Comparison of ENCODE assay signal across 22 cellular contexts in the genomic region with DNA sequence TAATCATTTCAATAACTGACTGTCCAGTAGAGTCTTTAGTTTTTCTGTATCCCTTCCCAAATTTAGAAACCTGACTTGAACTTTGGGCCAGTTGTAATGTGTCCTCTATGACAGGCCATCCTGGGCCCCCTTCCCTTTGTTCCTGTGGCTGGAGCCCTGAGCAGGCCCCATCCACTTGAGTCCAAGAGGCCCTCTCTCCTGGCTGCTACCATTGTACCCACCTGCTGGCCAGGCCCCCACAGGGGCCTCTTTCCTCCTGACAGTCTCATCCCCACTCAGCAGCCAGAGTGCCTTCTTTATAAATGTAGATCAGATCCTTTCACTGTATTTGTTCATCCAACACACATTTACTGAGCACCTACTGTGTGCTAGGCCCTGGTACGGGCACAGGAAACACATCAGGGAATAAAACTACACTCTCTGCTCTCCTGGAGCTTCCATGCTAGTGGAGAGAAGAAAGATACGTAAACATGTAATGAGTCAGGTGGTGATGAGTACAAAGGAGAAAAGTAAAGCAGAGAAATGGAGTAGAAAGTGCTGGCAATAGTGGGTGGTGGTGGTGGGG. TPM values are rescaled to one million over a fixed set of nuclear protein-coding genes. Genes with fewer than 3 reads are reported as not detected.
DNase-seq lines count a peak whose midpoint lies in the region; ATAC-seq, FAIRE-seq and TF ChIP-seq lines count a peak whose summit lies in the region.
"Had no signal": no experiment of that assay in that cellular context is flagged by ENCODE, and none has a peak within 500 bp of the region (broad histone marks: within the 10 kb centered on the region; RNA-seq: fewer than 3 reads in every experiment).

No MANE protein-coding gene starts in this region.

- H3K9me3 Mint-ChIP-seq in IgD-negative memory B cell: no peaks in the 10 kb centered on the region
- no peaks in the 10 kb centered on the region for H3K9me3 Mint-ChIP-seq in stimulated activated memory B cell treated with anti-CD40 and anti-IgM and Interleukin-4, amounts not matched to agents 10 μg/mL and 1 μg/mL and 100 μg/mL, for 72 hours
- H3K9me3 Mint-ChIP-seq: CD8-positive, alpha-beta T cell had no signal

- no peak for FAIRE-seq in RCC 7860 (lab: Jason Lieb, UNC)
- FAIRE-seq: astrocyte had no signal

- peaks cover 15% of the 10 kb centered on the region for H3K79me2 ChIP-seq in hepatocyte

- WGBS in hepatocyte (ENCODE audit: low lambda C conversion rate, missing lambda C conversion rate): 84% methylated on average over 2 of the region's 2 CpGs

- H3K4me1 ChIP-seq in cardiac muscle cell (ENCODE audit: low read depth): peaks cover 19% of the 10 kb centered on the region
- peaks cover 30% of the 10 kb centered on the region for H3K4me1 ChIP-seq in left ventricle myocardium inferior
- H3K4me1 ChIP-seq in hepatocyte (ENCODE audit: insufficient read depth): peaks cover 11% of the 10 kb centered on the region
- H3K4me1 ChIP-seq: prostate gland had no signal

- ATAC-seq in stimulated activated memory B cell treated with anti-CD40 and anti-IgM and Interleukin-4, amounts not matched to agents 10 μg/mL and 1 μg/mL and 100 μg/mL, for 72 hours: no peak
- ATAC-seq in GM18909 (IDR thresholded peaks at IDR 0.05; ENCODE audit: poor library complexity, unreplicated experiment): no peak
- ATAC-seq: CD8-positive, alpha-beta T cell; esophagus mucosa; gastrocnemius medialis had no signal

- no peaks in the 10 kb centered on the region for H3K36me3 ChIP-seq in cardiac muscle cell
- no peaks in the 10 kb centered on the region for H3K36me3 ChIP-seq in left ventricle myocardium inferior
- no peaks in the 10 kb centered on the region for H3K36me3 ChIP-seq in hepatocyte (replicated peaks; ENCODE audit: insufficient read depth, low read depth)
- H3K36me3 ChIP-seq: gastrocnemius medialis, prostate gland, thoracic aorta had no signal

- H3K36me3 Mint-ChIP-seq in IgD-negative memory B cell: no peaks in the 10 kb centered on the region
- no peaks in the 10 kb centered on the region for H3K36me3 Mint-ChIP-seq in stimulated activated memory B cell treated with anti-CD40 and anti-IgM and Interleukin-4, amounts not matched to agents 10 μg/mL and 1 μg/mL and 100 μg/mL, for 72 hours
- H3K36me3 Mint-ChIP-seq: CD8-positive, alpha-beta T cell had no signal

- H3K9me3 ChIP-seq in cardiac muscle cell (ENCODE audit: low read depth): no peaks in the 10 kb centered on the region
- no peaks in the 10 kb centered on the region for H3K9me3 ChIP-seq in left ventricle myocardium inferior (replicated peaks)
- H3K9me3 ChIP-seq in hepatocyte (ENCODE audit: low read depth): no peaks in the 10 kb centered on the region
- H3K9me3 ChIP-seq: gastrocnemius medialis, prostate gland, thoracic aorta had no signal

- peak overlapping the region in 3 of 4 donors; percentile 0 to 84 (median 55) for H3K4me3 Mint-ChIP-seq in IgD-negative memory B cell
- H3K4me3 Mint-ChIP-seq in stimulated activated memory B cell treated with anti-CD40 and anti-IgM and Interleukin-4, amounts not matched to agents 10 μg/mL and 1 μg/mL and 100 μg/mL, for 72 hours: no peak overlapping the region

- DNase-seq in cardiac muscle cell (ENCODE audit: low read depth in 1 of 2, low spot score in 1 of 2): peak in 1 of 2 donors; percentile 55
- DNase-seq in left ventricle myocardium inferior: no peak
- no peak for DNase-seq in hepatocyte (ENCODE audit: low spot score)
- no peak for DNase-seq in NCI-H1694 (lab: John Stamatoyannopoulos, UW)
- no peak for DNase-seq in RCC 7860 (ENCODE audit: low spot score)
- DNase-seq: activated CD4-positive, alpha-beta T cell treated with anti-CD3 and anti-CD28 coated beads for 4 hours; activated CD8-positive, alpha-beta memory T cell treated with anti-CD3 and anti-CD28 coated beads, Interleukin-2, amount 50 U/mL, for 4 hours; CD8-positive, alpha-beta T cell; effector CD4-positive, alpha-beta T cell; gastrocnemius medialis; mammary epithelial cell; NCI-H1417; OCI-M1; SIG-M5; stimulated activated naive CD4-positive, alpha-beta T cell had no signal

- no peak overlapping the region for H2AFZ ChIP-seq in hepatocyte

- intact Hi-C loops in left ventricle myocardium inferior (cut with micrococcal nuclease): loop anchor here (5.0 kb wide), 1 partner anchor 73 kb away; no protein-coding TSS in a partner anchor

- peaks cover 7 to 14% (median 12%) of the 10 kb centered on the region in 3 donors for H3K4me1 Mint-ChIP-seq in IgD-negative memory B cell
- H3K4me1 Mint-ChIP-seq in stimulated activated memory B cell treated with anti-CD40 and anti-IgM and Interleukin-4, amounts not matched to agents 10 μg/mL and 1 μg/mL and 100 μg/mL, for 72 hours: peaks cover 11% of the 10 kb centered on the region

- H3K4me3 ChIP-seq in cardiac muscle cell: no peak overlapping the region
- no peak overlapping the region for H3K4me3 ChIP-seq in left ventricle myocardium inferior
- no peak overlapping the region for H3K4me3 ChIP-seq in hepatocyte
- H3K4me3 ChIP-seq: gastrocnemius medialis, prostate gland, thoracic aorta had no signal

- H3K4me2 ChIP-seq in hepatocyte: no peak overlapping the region

- H3K27me3 ChIP-seq in cardiac muscle cell (no peaks in the 10 kb centered on the region), left ventricle myocardium inferior (ENCODE audit: low read depth) (no peaks in the 10 kb centered on the region), hepatocyte (no peaks in the 10 kb centered on the region)
- H3K27me3 ChIP-seq: gastrocnemius medialis had no signal

- no peak overlapping the region for H3K27ac Mint-ChIP-seq in IgD-negative memory B cell
- H3K27ac Mint-ChIP-seq in stimulated activated memory B cell treated with anti-CD40 and anti-IgM and Interleukin-4, amounts not matched to agents 10 μg/mL and 1 μg/mL and 100 μg/mL, for 72 hours: peak overlapping the region; percentile 57
- H3K27ac Mint-ChIP-seq: CD8-positive, alpha-beta T cell had no signal

- H3K27ac ChIP-seq in cardiac muscle cell (peak overlapping the region; percentile 72), left ventricle myocardium inferior (replicated peaks) (no peak overlapping the region), hepatocyte (peak overlapping the region; percentile 28)
- H3K27ac ChIP-seq: prostate gland had no signal

- H3K9me2 ChIP-seq in hepatocyte (replicated peaks; ENCODE audit: insufficient read depth): no peaks in the 10 kb centered on the region

- H4K20me1 ChIP-seq in hepatocyte (ENCODE audit: insufficient read depth, poor library complexity, severe bottlenecking): no peaks in the 10 kb centered on the region

- peaks cover 5% of the 10 kb centered on the region for H3K27me3 Mint-ChIP-seq in IgD-negative memory B cell
- peaks cover 16% of the 10 kb centered on the region for H3K27me3 Mint-ChIP-seq in stimulated activated memory B cell treated with anti-CD40 and anti-IgM and Interleukin-4, amounts not matched to agents 10 μg/mL and 1 μg/mL and 100 μg/mL, for 72 hours

- no peak for TF ChIP-seq CTCF in cardiac muscle cell (IDR thresholded peaks at IDR 0.05; ENCODE audit: low read depth, low read length)
- TF ChIP-seq CTCF in left ventricle myocardium inferior (IDR thresholded peaks at IDR 0.05; ENCODE audit: borderline replicate concordance): no peak
- TF ChIP-seq CTCF in hepatocyte (IDR thresholded peaks at IDR 0.05; ENCODE audit: poor library complexity): no peak

RNA-seq across cellular contexts. Expression of a gene that starts 2.7 kb away (rescaled TPM):
- total RNA-seq in cardiac muscle cell (40.4 and 245 TPM in 2 replicates), left ventricle myocardium inferior (54.7 TPM), hepatocyte (34.4 and 43.9 TPM in 2 replicates)
- polyA plus RNA-seq in cardiac muscle cell (29.1 and 36.3 TPM in 2 replicates), IgD-negative memory B cell (1.0 TPM), hepatocyte (39.9 and 54.3 TPM in 2 replicates)

RNA-seq across cellular contexts. Expression of a gene that starts 37.9 kb away (rescaled TPM):
- total RNA-seq in cardiac muscle cell: 19.2 and 32.0 TPM in 2 replicates
- 26.6 and 35.3 TPM in 2 replicates for polyA plus RNA-seq in cardiac muscle cell
- 28.6 TPM for total RNA-seq in left ventricle myocardium inferior
- 40.5 TPM for polyA plus RNA-seq in IgD-negative memory B cell
- 42.8 and 55.6 TPM in 2 replicates for total RNA-seq in hepatocyte
- 76.2 TPM in 2 replicates for polyA plus RNA-seq in hepatocyte
